In genomic region chr11:108008656-108009496, GRCh38 we compare ENCODE assay signal across 1 cellular context.
A peak's percentile ranks its signal among the peaks of the same experiment; 100 is the strongest.
TF ChIP-seq lines count a peak whose summit lies in the region.

TSS of gene CUL5 (plus strand) at chr11:108008898. CDS start at chr11:108009349, 451 bp downstream.

TF ChIP-seq in K562, 482 proteins besides CTCF, POLR2A, EP300 and RAD21 (continued from another document and continues in another):
- peak; percentile 86; the same call in 1 of the 2 replicates for TF ChIP-seq RREB1 (CRISPR knock-in tag; IDR thresholded peaks at IDR 0.05)
- TF ChIP-seq NR3C1 (CRISPR knock-in tag; IDR thresholded peaks at IDR 0.05): peak; percentile 94
- TF ChIP-seq TCF15 (CRISPR knock-in tag; IDR thresholded peaks at IDR 0.05): no peak
- TF ChIP-seq CBFA2T2 (conservative IDR thresholded peaks at IDR 0.05): peak; percentile 92
- peak; percentile 32; the same call in 1 of the 2 replicates for TF ChIP-seq FOXJ2 (tag; IDR thresholded peaks at IDR 0.05)
- TF ChIP-seq DIDO1 (tag; IDR thresholded peaks at IDR 0.05; ENCODE audit: low read depth): peak; percentile 68; the same call in 1 of the 2 replicates
- TF ChIP-seq ZNF134 (CRISPR knock-in tag; conservative IDR thresholded peaks at IDR 0.05): peak; percentile 64; the same call in 1 of the 2 replicates
- TF ChIP-seq SREBF1 (IDR thresholded peaks at IDR 0.05; ENCODE audit: borderline replicate concordance, low read depth, low read length): no peak
- peak; percentile 86 for TF ChIP-seq ZNF232 (CRISPR knock-in tag; IDR thresholded peaks at IDR 0.05)
- peak; percentile 99 for TF ChIP-seq POLR2G (IDR thresholded peaks at IDR 0.05; ENCODE audit: low read depth, low read length)
- TF ChIP-seq PHF20 (IDR thresholded peaks at IDR 0.05; ENCODE audit: partially characterized antibody): peak; percentile 91
- TF ChIP-seq TBP (optimal IDR thresholded peaks at IDR 0.05; ENCODE audit: low read depth, low read length): peak; percentile 74
- TF ChIP-seq EP400 (IDR thresholded peaks at IDR 0.05): peak; percentile 97
- TF ChIP-seq CCNT2 (IDR thresholded peaks at IDR 0.05; ENCODE audit: borderline replicate concordance, extremely low read depth, insufficient read length, low read depth, low read length): peak; percentile 82
- peak; percentile 81 for TF ChIP-seq RB1 (IDR thresholded peaks at IDR 0.05; ENCODE audit: low read depth)
- peak; percentile 50; the same call in 1 of the 2 replicates for TF ChIP-seq SIN3B (IDR thresholded peaks at IDR 0.05; ENCODE audit: low read depth)
- peak; percentile 18 to 94; a peak in 2 of 4 replicates for TF ChIP-seq TEAD1 (CRISPR knock-in tag; IDR thresholded peaks at IDR 0.05)
- TF ChIP-seq ZNF589 (CRISPR knock-in tag; IDR thresholded peaks at IDR 0.05; ENCODE audit: low read depth): peak; percentile 82
- TF ChIP-seq CREB3 (tag; conservative IDR thresholded peaks at IDR 0.05; ENCODE audit: low read depth): peak; percentile 84
- peak; percentile 54; the same call in 1 of the 2 replicates for TF ChIP-seq OTX1 (CRISPR knock-in tag; IDR thresholded peaks at IDR 0.05)
- no peak for TF ChIP-seq BRF1 (IDR thresholded peaks at IDR 0.05; ENCODE audit: borderline replicate concordance, extremely low read depth, insufficient read length)
- no peak for TF ChIP-seq TBL1XR1 (IDR thresholded peaks at IDR 0.05; ENCODE audit: low read length in 2 of 2)
- no peak for TF ChIP-seq FOXJ3 (CRISPR knock-in tag; IDR thresholded peaks at IDR 0.05)
- TF ChIP-seq E2F3 (CRISPR knock-in tag; IDR thresholded peaks at IDR 0.05): peak; percentile 60; the same call in 1 of the 2 replicates
- peak; percentile 77 for TF ChIP-seq E2F8 (IDR thresholded peaks at IDR 0.05; ENCODE audit: low read depth, partially characterized antibody)
- TF ChIP-seq ZNF324 (CRISPR knock-in tag; IDR thresholded peaks at IDR 0.05): peak; percentile 62; the same call in 1 of the 2 replicates
- TF ChIP-seq FOXP4 (CRISPR knock-in tag; IDR thresholded peaks at IDR 0.05; ENCODE audit: borderline replicate concordance): peak; percentile 79; the same call in 1 of the 2 replicates
- no peak for TF ChIP-seq ID3 (CRISPR knock-in tag; IDR thresholded peaks at IDR 0.05)
- peak; percentile 86; the same call in 1 of the 2 replicates for TF ChIP-seq ID3 (tag; IDR thresholded peaks at IDR 0.05)
- peak; percentile 85; the same call in 1 of the 2 replicates for TF ChIP-seq ZBTB49 (CRISPR knock-in tag; IDR thresholded peaks at IDR 0.05; ENCODE audit: borderline replicate concordance)
- peak in 1 of 2 experiments; percentile 85; a peak in 2 of 4 replicates for TF ChIP-seq HDAC1 (IDR thresholded peaks at IDR 0.05)
- peak; percentile 51 for TF ChIP-seq VEZF1 (CRISPR knock-in tag; IDR thresholded peaks at IDR 0.05)
- TF ChIP-seq BHLHE40 (IDR thresholded peaks at IDR 0.05; ENCODE audit: low read length): peak; percentile 98
- peak; percentile 51; the same call in 1 of the 2 replicates for TF ChIP-seq ELF1 (tag; IDR thresholded peaks at IDR 0.05)
- peak in 1 of 2 experiments; percentile 80; a peak in 1 of 3 replicates for TF ChIP-seq CBX3 (IDR thresholded peaks at IDR 0.05; ENCODE audit: borderline replicate concordance in 1 of 2, low read length in 2 of 2)
- TF ChIP-seq CTBP1 (IDR thresholded peaks at IDR 0.05; ENCODE audit: borderline replicate concordance): peak; percentile 63; the same call in 1 of the 2 replicates
- TF ChIP-seq NFRKB (IDR thresholded peaks at IDR 0.05; ENCODE audit: low read depth): peak; percentile 90
- TF ChIP-seq ZFP36 (IDR thresholded peaks at IDR 0.05; ENCODE audit: low read depth, low read length, partially characterized antibody): no peak
- TF ChIP-seq RBFOX2 (IDR thresholded peaks at IDR 0.05; ENCODE audit: low read depth, low read length): peak; percentile 98
- TF ChIP-seq RAD51 (IDR thresholded peaks at IDR 0.05; ENCODE audit: borderline replicate concordance, low read depth): peak; percentile 99
- peak; percentile 91 for TF ChIP-seq CXXC5 (CRISPR knock-in tag; IDR thresholded peaks at IDR 0.05)
- TF ChIP-seq GABPA (tag; conservative IDR thresholded peaks at IDR 0.05; ENCODE audit: low read depth): 0 out of 2 replicates have a peak, but pooled peaks have one; percentile 22
- TF ChIP-seq ZNF41 (CRISPR knock-in tag; conservative IDR thresholded peaks at IDR 0.05): 0 out of 2 replicates have a peak, but pooled peaks have one; percentile 16
- TF ChIP-seq ZNF644 (tag; IDR thresholded peaks at IDR 0.05; ENCODE audit: low read depth): peak; percentile 79
- TF ChIP-seq ZNF780A (CRISPR knock-in tag; IDR thresholded peaks at IDR 0.05): no peak
- peak; percentile 63; the same call in 1 of the 2 replicates for TF ChIP-seq ELF4 (CRISPR knock-in tag; IDR thresholded peaks at IDR 0.05)
- TF ChIP-seq PHB (CRISPR knock-in tag; IDR thresholded peaks at IDR 0.05): no peak
- TF ChIP-seq HMGXB4 (CRISPR knock-in tag; IDR thresholded peaks at IDR 0.05): peak; percentile 99
- TF ChIP-seq THRAP3 (IDR thresholded peaks at IDR 0.05; ENCODE audit: borderline replicate concordance): 0 out of 2 replicates have a peak, but pooled peaks have one; percentile 14
